8 cellular contexts compared by ENCODE assay signal in genomic region chr6:28587746-28588075, GRCh38.
DNase-seq lines count a peak whose midpoint lies in the region; ATAC-seq and TF ChIP-seq lines count a peak whose summit lies in the region.

No MANE protein-coding gene starts in this region.

- H3K27ac ChIP-seq in hepatocyte: peak overlapping the region; percentile 92

- H3K27me3 ChIP-seq in hepatocyte: no peaks in the 10 kb centered on the region

- peak overlapping the region; percentile 73 for H3K4me3 Mint-ChIP-seq in activated CD4-positive, alpha-beta memory T cell treated with anti-CD3 and anti-CD28 coated beads for 36 hours
- H3K4me3 Mint-ChIP-seq in stimulated activated memory B cell treated with anti-CD40 and anti-IgM and Interleukin-4, amounts not matched to agents 10 μg/mL and 1 μg/mL and 100 μg/mL, for 72 hours: peak overlapping the region; percentile 83

- no peaks in the 10 kb centered on the region for H3K9me2 ChIP-seq in hepatocyte (replicated peaks; ENCODE audit: insufficient read depth)

- POLR2A ChIA-PET in activated CD4-positive, alpha-beta memory T cell treated with anti-CD3 and anti-CD28 coated beads for 36 hours (lab: Charles Lee): no interaction called here

- peaks cover 4% of the 10 kb centered on the region for H3K36me3 Mint-ChIP-seq in activated CD4-positive, alpha-beta memory T cell treated with anti-CD3 and anti-CD28 coated beads for 36 hours
- H3K36me3 Mint-ChIP-seq in stimulated activated memory B cell treated with anti-CD40 and anti-IgM and Interleukin-4, amounts not matched to agents 10 μg/mL and 1 μg/mL and 100 μg/mL, for 72 hours: peaks cover 6% of the 10 kb centered on the region

- H3K4me1 ChIP-seq in hepatocyte (ENCODE audit: insufficient read depth): peaks cover 21% of the 10 kb centered on the region

- no peaks in the 10 kb centered on the region for H3K9me3 Mint-ChIP-seq in activated CD4-positive, alpha-beta memory T cell treated with anti-CD3 and anti-CD28 coated beads for 36 hours
- H3K9me3 Mint-ChIP-seq in stimulated activated memory B cell treated with anti-CD40 and anti-IgM and Interleukin-4, amounts not matched to agents 10 μg/mL and 1 μg/mL and 100 μg/mL, for 72 hours: peaks cover 5% of the 10 kb centered on the region

- peak overlapping the region; percentile 72 for H2AFZ ChIP-seq in hepatocyte

- H4K20me1 ChIP-seq in hepatocyte (ENCODE audit: insufficient read depth, poor library complexity, severe bottlenecking): no peaks in the 10 kb centered on the region

- peaks cover 20% of the 10 kb centered on the region for H3K4me1 Mint-ChIP-seq in activated CD4-positive, alpha-beta memory T cell treated with anti-CD3 and anti-CD28 coated beads for 36 hours (ENCODE audit: low read depth)
- peaks cover 15% of the 10 kb centered on the region for H3K4me1 Mint-ChIP-seq in stimulated activated memory B cell treated with anti-CD40 and anti-IgM and Interleukin-4, amounts not matched to agents 10 μg/mL and 1 μg/mL and 100 μg/mL, for 72 hours

- H3K27ac Mint-ChIP-seq in activated CD4-positive, alpha-beta memory T cell treated with anti-CD3 and anti-CD28 coated beads for 36 hours: no peak overlapping the region
- no peak overlapping the region for H3K27ac Mint-ChIP-seq in stimulated activated memory B cell treated with anti-CD40 and anti-IgM and Interleukin-4, amounts not matched to agents 10 μg/mL and 1 μg/mL and 100 μg/mL, for 72 hours

- H3K27me3 Mint-ChIP-seq in activated CD4-positive, alpha-beta memory T cell treated with anti-CD3 and anti-CD28 coated beads for 36 hours: peaks cover 72% of the 10 kb centered on the region
- H3K27me3 Mint-ChIP-seq in stimulated activated memory B cell treated with anti-CD40 and anti-IgM and Interleukin-4, amounts not matched to agents 10 μg/mL and 1 μg/mL and 100 μg/mL, for 72 hours: peaks cover 80% of the 10 kb centered on the region

- peaks cover 28% of the 10 kb centered on the region for H3K79me2 ChIP-seq in hepatocyte

- no peak for TF ChIP-seq CTCF in hepatocyte (IDR thresholded peaks at IDR 0.05; ENCODE audit: poor library complexity)

- H3K4me3 ChIP-seq in hepatocyte: peak overlapping the region; percentile 66

- no peak for ATAC-seq in stimulated activated memory B cell treated with anti-CD40 and anti-IgM and Interleukin-4, amounts not matched to agents 10 μg/mL and 1 μg/mL and 100 μg/mL, for 72 hours
- ATAC-seq in HG02610 (IDR thresholded peaks at IDR 0.05; ENCODE audit: unreplicated experiment): no peak

- H3K9me3 ChIP-seq in hepatocyte (ENCODE audit: low read depth): no peaks in the 10 kb centered on the region

- WGBS in hepatocyte (ENCODE audit: low lambda C conversion rate, missing lambda C conversion rate): 13% methylated on average over 8 of the region's 8 CpGs

- CTCF ChIA-PET in activated CD4-positive, alpha-beta memory T cell treated with anti-CD3 and anti-CD28 coated beads for 36 hours (lab: Charles Lee): no interaction called here

- intact Hi-C loops in activated CD4-positive, alpha-beta memory T cell treated with anti-CD3 and anti-CD28 coated beads for 36 hours (cut with micrococcal nuclease): loop anchor here (2.0 kb wide), 3 partner anchors 45 to 507 kb away; partner anchors contain the start of genes ZNF165 and ZSCAN12

- H3K4me2 ChIP-seq in hepatocyte: peak overlapping the region; percentile 82

- no peaks in the 10 kb centered on the region for H3K36me3 ChIP-seq in hepatocyte (replicated peaks; ENCODE audit: insufficient read depth, low read depth)

- DNase-seq in DMS79 (lab: John Stamatoyannopoulos, UW) (peak; percentile 31), DMS79 treated with DMSO at 0.1 percent for 48 hours (lab: John Stamatoyannopoulos, UW) (no peak), hepatocyte (ENCODE audit: low spot score) (peak; percentile 10), NOMO-1 (lab: John Stamatoyannopoulos, UW; ENCODE audit: unreplicated experiment in 2 of 2) (no peak), SKM-1 (lab: John Stamatoyannopoulos, UW; ENCODE audit: unreplicated experiment) (no peak)
- no peak for DNase-seq in activated CD4-positive, alpha-beta memory T cell treated with anti-CD3 and anti-CD28 coated beads for 36 hours

Comparison
In these comparisons a context has a peak if more than half of its experiments do, and no peak if none do; other contexts are left out.
1. DNase-seq: peak in DMS79 (single experiment) and hepatocyte (single experiment); none in DMS79 treated with DMSO at 0.1 percent for 48 hours (single experiment), activated CD4-positive, alpha-beta memory T cell treated with anti-CD3 and anti-CD28 coated beads for 36 hours (single experiment), NOMO-1 (0 of 2) and SKM-1 (single experiment).